In genomic region chr19:12362236-12362635, GRCh38 we compare ENCODE assay signal across 1 cellular context. TPM values are rescaled to one million over a fixed set of nuclear protein-coding genes. Genes with fewer than 3 reads are reported as not detected.
"Had no signal": no experiment of that assay in that cellular context is flagged by ENCODE, and none has a peak within 500 bp of the region (broad histone marks: within the 10 kb centered on the region; RNA-seq: fewer than 3 reads in every experiment).

No MANE protein-coding gene starts in this region.

RNA-seq across cellular contexts. Expression of gene ZNF442, which starts 3.2 kb away (rescaled TPM):
- total RNA-seq: NCI-H460 had no signal

RNA-seq across cellular contexts. Expression of gene ZNF563, which starts 28.8 kb away (rescaled TPM):
- total RNA-seq: NCI-H460 had no signal
